In the genomic region with DNA sequence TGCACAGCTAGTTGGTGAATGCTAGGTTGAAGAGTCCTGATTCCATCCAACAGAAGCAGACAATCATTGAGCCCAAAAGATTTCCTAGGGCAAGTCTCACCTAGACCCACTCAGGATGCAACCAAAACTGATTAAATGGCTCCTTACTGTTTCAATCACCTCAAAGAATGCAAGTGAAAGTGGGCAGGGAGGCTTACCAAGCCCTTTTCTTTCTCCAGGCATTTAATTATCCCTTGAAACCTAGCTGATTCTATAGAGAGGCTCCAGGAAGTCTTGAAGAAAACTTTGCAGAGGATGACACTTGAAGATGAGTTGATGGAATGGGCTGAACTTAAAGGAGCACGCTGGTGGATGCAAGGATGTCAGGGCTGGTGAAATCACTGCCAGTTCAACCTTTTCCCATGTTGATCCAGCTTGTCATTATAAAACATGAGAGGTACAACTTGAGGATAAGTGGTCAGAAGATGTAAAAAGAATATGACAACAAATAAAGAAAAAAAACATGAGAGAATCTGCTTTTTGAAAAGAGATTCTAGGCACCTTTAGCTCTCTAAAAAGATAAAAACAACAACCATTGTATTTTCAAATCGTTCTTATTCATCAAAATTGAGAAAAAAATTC, we compare ENCODE assay signal across 2 cellular contexts.
TF ChIP-seq lines count a peak whose summit lies in the region.

No MANE protein-coding gene starts in this region.

TF ChIP-seq in A549, 52 proteins besides CTCF, POLR2A, EP300 and RAD21:
- no peak for TF ChIP-seq MAFK (IDR thresholded peaks at IDR 0.05; ENCODE audit: partially characterized antibody)
- TF ChIP-seq, protein P1, sequence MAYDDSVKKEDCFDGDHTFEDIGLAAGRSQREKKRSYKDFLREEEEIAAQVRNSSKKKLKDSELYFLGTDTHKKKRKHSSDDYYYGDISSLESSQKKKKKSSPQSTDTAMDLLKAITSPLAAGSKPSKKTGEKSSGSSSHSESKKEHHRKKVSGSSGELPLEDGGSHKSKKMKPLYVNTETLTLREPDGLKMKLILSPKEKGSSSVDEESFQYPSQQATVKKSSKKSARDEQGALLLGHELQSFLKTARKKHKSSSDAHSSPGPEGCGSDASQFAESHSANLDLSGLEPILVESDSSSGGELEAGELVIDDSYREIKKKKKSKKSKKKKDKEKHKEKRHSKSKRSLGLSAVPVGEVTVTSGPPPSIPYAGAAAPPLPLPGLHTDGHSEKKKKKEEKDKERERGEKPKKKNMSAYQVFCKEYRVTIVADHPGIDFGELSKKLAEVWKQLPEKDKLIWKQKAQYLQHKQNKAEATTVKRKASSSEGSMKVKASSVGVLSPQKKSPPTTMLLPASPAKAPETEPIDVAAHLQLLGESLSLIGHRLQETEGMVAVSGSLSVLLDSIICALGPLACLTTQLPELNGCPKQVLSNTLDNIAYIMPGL (CRISPR knock-in tag; IDR thresholded peaks at IDR 0.05; ENCODE audit: borderline replicate concordance): no peak
- TF ChIP-seq, protein P2, sequence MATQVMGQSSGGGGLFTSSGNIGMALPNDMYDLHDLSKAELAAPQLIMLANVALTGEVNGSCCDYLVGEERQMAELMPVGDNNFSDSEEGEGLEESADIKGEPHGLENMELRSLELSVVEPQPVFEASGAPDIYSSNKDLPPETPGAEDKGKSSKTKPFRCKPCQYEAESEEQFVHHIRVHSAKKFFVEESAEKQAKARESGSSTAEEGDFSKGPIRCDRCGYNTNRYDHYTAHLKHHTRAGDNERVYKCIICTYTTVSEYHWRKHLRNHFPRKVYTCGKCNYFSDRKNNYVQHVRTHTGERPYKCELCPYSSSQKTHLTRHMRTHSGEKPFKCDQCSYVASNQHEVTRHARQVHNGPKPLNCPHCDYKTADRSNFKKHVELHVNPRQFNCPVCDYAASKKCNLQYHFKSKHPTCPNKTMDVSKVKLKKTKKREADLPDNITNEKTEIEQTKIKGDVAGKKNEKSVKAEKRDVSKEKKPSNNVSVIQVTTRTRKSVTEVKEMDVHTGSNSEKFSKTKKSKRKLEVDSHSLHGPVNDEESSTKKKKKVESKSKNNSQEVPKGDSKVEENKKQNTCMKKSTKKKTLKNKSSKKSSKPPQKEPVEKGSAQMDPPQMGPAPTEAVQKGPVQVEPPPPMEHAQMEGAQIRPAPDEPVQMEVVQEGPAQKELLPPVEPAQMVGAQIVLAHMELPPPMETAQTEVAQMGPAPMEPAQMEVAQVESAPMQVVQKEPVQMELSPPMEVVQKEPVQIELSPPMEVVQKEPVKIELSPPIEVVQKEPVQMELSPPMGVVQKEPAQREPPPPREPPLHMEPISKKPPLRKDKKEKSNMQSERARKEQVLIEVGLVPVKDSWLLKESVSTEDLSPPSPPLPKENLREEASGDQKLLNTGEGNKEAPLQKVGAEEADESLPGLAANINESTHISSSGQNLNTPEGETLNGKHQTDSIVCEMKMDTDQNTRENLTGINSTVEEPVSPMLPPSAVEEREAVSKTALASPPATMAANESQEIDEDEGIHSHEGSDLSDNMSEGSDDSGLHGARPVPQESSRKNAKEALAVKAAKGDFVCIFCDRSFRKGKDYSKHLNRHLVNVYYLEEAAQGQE (IDR thresholded peaks at IDR 0.05): no peak
- TF ChIP-seq, protein P3, sequence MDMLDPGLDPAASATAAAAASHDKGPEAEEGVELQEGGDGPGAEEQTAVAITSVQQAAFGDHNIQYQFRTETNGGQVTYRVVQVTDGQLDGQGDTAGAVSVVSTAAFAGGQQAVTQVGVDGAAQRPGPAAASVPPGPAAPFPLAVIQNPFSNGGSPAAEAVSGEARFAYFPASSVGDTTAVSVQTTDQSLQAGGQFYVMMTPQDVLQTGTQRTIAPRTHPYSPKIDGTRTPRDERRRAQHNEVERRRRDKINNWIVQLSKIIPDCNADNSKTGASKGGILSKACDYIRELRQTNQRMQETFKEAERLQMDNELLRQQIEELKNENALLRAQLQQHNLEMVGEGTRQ (IDR thresholded peaks at IDR 0.05): no peak
- TF ChIP-seq ZFP36 (IDR thresholded peaks at IDR 0.05; ENCODE audit: borderline replicate concordance, partially characterized antibody): no peak
- TF ChIP-seq CBX8 (IDR thresholded peaks at IDR 0.05): no peak
- TF ChIP-seq FOSB (CRISPR knock-in tag; IDR thresholded peaks at IDR 0.05): no peak
- TF ChIP-seq, protein P4, sequence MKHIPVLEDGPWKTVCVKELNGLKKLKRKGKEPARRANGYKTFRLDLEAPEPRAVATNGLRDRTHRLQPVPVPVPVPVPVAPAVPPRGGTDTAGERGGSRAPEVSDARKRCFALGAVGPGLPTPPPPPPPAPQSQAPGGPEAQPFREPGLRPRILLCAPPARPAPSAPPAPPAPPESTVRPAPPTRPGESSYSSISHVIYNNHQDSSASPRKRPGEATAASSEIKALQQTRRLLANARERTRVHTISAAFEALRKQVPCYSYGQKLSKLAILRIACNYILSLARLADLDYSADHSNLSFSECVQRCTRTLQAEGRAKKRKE (CRISPR knock-in tag; IDR thresholded peaks at IDR 0.05; ENCODE audit: low read depth): no peak
- TF ChIP-seq EHF (CRISPR knock-in tag; IDR thresholded peaks at IDR 0.05): no peak
TF ChIP-seq in A549: peak in this region for 0.

TF ChIP-seq in H1, 55 proteins besides CTCF, POLR2A, EP300 and RAD21:
- TF ChIP-seq EZH2 (IDR thresholded peaks at IDR 0.05; ENCODE audit: low read depth, low read length, severe bottlenecking) (peak; percentile 63), RXRA (IDR thresholded peaks at IDR 0.05; ENCODE audit: insufficient read depth, low read depth, low read length) (no peak), SUZ12 (IDR thresholded peaks at IDR 0.05; ENCODE audit: low read length) (peak; percentile 54; the same call in 1 of the 2 replicates)
